ENCODE assay signal across 10 cellular contexts in genomic region chr1:22689505-22689904, GRCh38. TPM values are rescaled to one million over a fixed set of nuclear protein-coding genes. Genes with fewer than 3 reads are reported as not detected.
DNase-seq lines count a peak whose midpoint lies in the region; ATAC-seq and TF ChIP-seq lines count a peak whose summit lies in the region.
"Had no signal": no experiment of that assay in that cellular context is flagged by ENCODE, and none has a peak within 500 bp of the region (broad histone marks: within the 10 kb centered on the region; RNA-seq: fewer than 3 reads in every experiment).

No MANE protein-coding gene starts in this region.

- H3K9me3 ChIP-seq in HUES48 (ENCODE audit: control insufficient read depth, insufficient read depth, low read length) = no peaks in the 10 kb centered on the region
- H3K9me3 ChIP-seq in SJSA1 (replicated peaks) = no peaks in the 10 kb centered on the region
- no peaks in the 10 kb centered on the region for H3K9me3 ChIP-seq in Karpas-422 (ENCODE audit: low read length)

- H4K20me1 ChIP-seq in Karpas-422 (ENCODE audit: insufficient read depth, low read depth, low read length) = no peaks in the 10 kb centered on the region

- no peaks in the 10 kb centered on the region for H3K79me2 ChIP-seq in Karpas-422 (ENCODE audit: low read length)

- H3K4me2 ChIP-seq in Karpas-422 (ENCODE audit: low read depth, low read length, poor library complexity, severe bottlenecking) = no peak overlapping the region

- ATAC-seq in GM19463 (IDR thresholded peaks at IDR 0.05; ENCODE audit: unreplicated experiment) = no peak
- ATAC-seq: stimulated activated naive B cell treated with anti-CD40 and anti-IgM and Interleukin-4, amounts not matched to agents 10 μg/mL and 1 μg/mL and 100 μg/mL, for 72 hours had no signal

- no peaks in the 10 kb centered on the region for H3K9me2 ChIP-seq in Karpas-422 (replicated peaks; ENCODE audit: insufficient read depth, low read length)

- no peak overlapping the region for H2AFZ ChIP-seq in Karpas-422 (ENCODE audit: low read length)

- no peak for TF ChIP-seq CTCF in AG09319 (IDR thresholded peaks at IDR 0.05; ENCODE audit: low read depth, low read length)

- H3K4me1 ChIP-seq in HUES48 (ENCODE audit: control insufficient read depth, insufficient read depth, low read length) (no peaks in the 10 kb centered on the region), SJSA1 (replicated peaks) (peaks cover 8% of the 10 kb centered on the region), Karpas-422 (ENCODE audit: low read length) (no peaks in the 10 kb centered on the region)

- H3K27ac ChIP-seq in HUES48 (ENCODE audit: low read depth, low read length) (peak overlapping the region; percentile 33), SJSA1 (peak overlapping the region; percentile 15; the same call in 1 of the 2 replicates), Karpas-422 (ENCODE audit: low read length) (no peak overlapping the region)

- H3K27me3 ChIP-seq in HUES48 (ENCODE audit: control insufficient read depth, insufficient read depth, low read length) (no peaks in the 10 kb centered on the region), SJSA1 (replicated peaks) (no peaks in the 10 kb centered on the region), Karpas-422 (ENCODE audit: low read length) (no peaks in the 10 kb centered on the region)

- DNase-seq in AG09319 (ENCODE audit: extremely low read depth, low read depth) (peak; percentile 11), SJSA1 (ENCODE audit: low read depth in 1 of 2, low spot score in 2 of 2) (peak; percentile 68 to 85), iris pigment epithelial cell (ENCODE audit: low read depth) (peak; percentile 85), pons (ENCODE audit: low spot score) (no peak), Karpas-422 (no peak)
- no peak for DNase-seq in stimulated activated CD4-positive, alpha-beta T cell treated with anti-CD3 and anti-CD28 coated beads, Interleukin-2, amount 100 ng/mL, for 24 hours
- DNase-seq: stimulated activated naive B cell treated with anti-CD40 and anti-IgM and Interleukin-4, amounts not matched to agents 10 μg/mL and 1 μg/mL and 100 μg/mL, for 72 hours had no signal

- H3K36me3 ChIP-seq in HUES48 (ENCODE audit: control insufficient read depth, insufficient read depth, low read length) = no peaks in the 10 kb centered on the region
- no peaks in the 10 kb centered on the region for H3K36me3 ChIP-seq in SJSA1
- H3K36me3 ChIP-seq in Karpas-422 (ENCODE audit: insufficient read depth, low read length) = no peaks in the 10 kb centered on the region

- no peak overlapping the region for H3K4me3 ChIP-seq in HUES48 (ENCODE audit: low read depth, low read length)
- no peak overlapping the region for H3K4me3 ChIP-seq in SJSA1
- no peak overlapping the region for H3K4me3 ChIP-seq in Karpas-422 (ENCODE audit: low read length)

- no peak overlapping the region for H3K9ac ChIP-seq in HUES48 (ENCODE audit: low read depth, low read length)
- no peak overlapping the region for H3K9ac ChIP-seq in Karpas-422 (ENCODE audit: low read length)

RNA-seq across cellular contexts. Expression of gene EPHB2, which starts 21.1 kb away (rescaled TPM):
- total RNA-seq in SJSA1 (2014; rRNA removed; shearing (Covaris generic)) = 3.6 and 4.3 TPM in 2 replicates
- 0.45 and 2.5 TPM in 2 replicates for total RNA-seq in Karpas-422 (2014; rRNA removed; shearing (Covaris generic); ENCODE audit: low replicate concordance)
- total RNA-seq: T-helper 2 cell treated with Interferon-gamma antibody and Interleukin-4, amounts not matched to agents 100 ng/mL and 5 ng/mL, for 36 hours had no signal

RNA-seq across cellular contexts. Expression of gene C1QB, which starts 36.5 kb away (rescaled TPM):
- total RNA-seq in SJSA1 (2014; rRNA removed; shearing (Covaris generic)) = not detected in 2 replicates
- not detected in 2 replicates for total RNA-seq in Karpas-422 (2014; rRNA removed; shearing (Covaris generic); ENCODE audit: low replicate concordance)
- total RNA-seq: T-helper 2 cell treated with Interferon-gamma antibody and Interleukin-4, amounts not matched to agents 100 ng/mL and 5 ng/mL, for 36 hours had no signal

RNA-seq across cellular contexts. Expression of gene C1QC, which starts 46.1 kb away (rescaled TPM):
- not detected in 2 replicates for total RNA-seq in SJSA1 (2014; rRNA removed; shearing (Covaris generic))
- not detected in 2 replicates for total RNA-seq in Karpas-422 (2014; rRNA removed; shearing (Covaris generic); ENCODE audit: low replicate concordance)
- total RNA-seq: T-helper 2 cell treated with Interferon-gamma antibody and Interleukin-4, amounts not matched to agents 100 ng/mL and 5 ng/mL, for 36 hours had no signal

RNA-seq across cellular contexts. Expression of gene C1QA, which starts 53.1 kb away (rescaled TPM):
- total RNA-seq in SJSA1 (2014; rRNA removed; shearing (Covaris generic)) = not detected in 2 replicates
- not detected in 2 replicates for total RNA-seq in Karpas-422 (2014; rRNA removed; shearing (Covaris generic); ENCODE audit: low replicate concordance)
- total RNA-seq: T-helper 2 cell treated with Interferon-gamma antibody and Interleukin-4, amounts not matched to agents 100 ng/mL and 5 ng/mL, for 36 hours had no signal

Comparison
In these comparisons a context has a peak if more than half of its experiments do, and no peak if none do; other contexts are left out.
1. DNase-seq: peak in AG09319 (single experiment), SJSA1 (2 of 2) and iris pigment epithelial cell (single experiment); none in stimulated activated CD4-positive, alpha-beta T cell treated with anti-CD3 and anti-CD28 coated beads, Interleukin-2, amount 100 ng/mL, for 24 hours (0 of 2), pons (single experiment) and Karpas-422 (single experiment).